In the genomic region with DNA sequence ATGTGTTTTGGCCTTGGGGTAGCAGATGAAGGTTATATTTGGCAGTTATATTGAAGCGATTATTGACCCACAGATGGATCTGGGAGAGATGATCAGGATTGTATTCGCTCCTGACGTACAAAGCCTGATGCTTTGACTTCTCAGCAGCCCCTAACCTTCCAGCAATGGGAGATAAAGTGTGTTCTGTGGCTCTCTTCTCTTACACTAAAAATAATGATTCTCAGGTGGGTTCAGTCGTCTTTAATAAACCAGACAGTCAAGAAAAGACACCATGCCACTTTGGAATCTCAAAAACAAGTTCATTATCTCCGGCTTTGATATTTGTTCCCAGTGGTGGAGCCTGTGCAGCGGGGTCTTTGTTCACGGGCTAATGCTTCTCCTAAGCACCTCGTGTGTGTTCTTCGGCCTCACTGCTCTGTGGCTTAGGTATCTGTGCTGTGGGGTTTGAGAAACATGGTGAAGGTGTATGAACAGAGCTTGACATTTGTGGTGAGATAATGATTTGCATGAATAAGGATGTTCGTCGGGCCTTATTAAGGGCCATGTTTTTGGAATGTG, we compare ENCODE assay signal across 1 cellular context.
TF ChIP-seq lines count a peak whose summit lies in the region.

No MANE protein-coding gene starts in this region.

TF ChIP-seq in SK-N-SH treated with all-trans-retinoic acid at 6 μM for 48 hours, 23 proteins besides CTCF, POLR2A, EP300 and RAD21 (continued from another document):
- TF ChIP-seq, protein P1, sequence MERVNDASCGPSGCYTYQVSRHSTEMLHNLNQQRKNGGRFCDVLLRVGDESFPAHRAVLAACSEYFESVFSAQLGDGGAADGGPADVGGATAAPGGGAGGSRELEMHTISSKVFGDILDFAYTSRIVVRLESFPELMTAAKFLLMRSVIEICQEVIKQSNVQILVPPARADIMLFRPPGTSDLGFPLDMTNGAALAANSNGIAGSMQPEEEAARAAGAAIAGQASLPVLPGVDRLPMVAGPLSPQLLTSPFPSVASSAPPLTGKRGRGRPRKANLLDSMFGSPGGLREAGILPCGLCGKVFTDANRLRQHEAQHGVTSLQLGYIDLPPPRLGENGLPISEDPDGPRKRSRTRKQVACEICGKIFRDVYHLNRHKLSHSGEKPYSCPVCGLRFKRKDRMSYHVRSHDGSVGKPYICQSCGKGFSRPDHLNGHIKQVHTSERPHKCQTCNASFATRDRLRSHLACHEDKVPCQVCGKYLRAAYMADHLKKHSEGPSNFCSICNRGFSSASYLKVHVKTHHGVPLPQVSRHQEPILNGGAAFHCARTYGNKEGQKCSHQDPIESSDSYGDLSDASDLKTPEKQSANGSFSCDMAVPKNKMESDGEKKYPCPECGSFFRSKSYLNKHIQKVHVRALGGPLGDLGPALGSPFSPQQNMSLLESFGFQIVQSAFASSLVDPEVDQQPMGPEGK (CRISPR knock-in tag; IDR thresholded peaks at IDR 0.05; ENCODE audit: borderline replicate concordance), result no peak
